6 cellular contexts compared by ENCODE assay signal in the genomic region with DNA sequence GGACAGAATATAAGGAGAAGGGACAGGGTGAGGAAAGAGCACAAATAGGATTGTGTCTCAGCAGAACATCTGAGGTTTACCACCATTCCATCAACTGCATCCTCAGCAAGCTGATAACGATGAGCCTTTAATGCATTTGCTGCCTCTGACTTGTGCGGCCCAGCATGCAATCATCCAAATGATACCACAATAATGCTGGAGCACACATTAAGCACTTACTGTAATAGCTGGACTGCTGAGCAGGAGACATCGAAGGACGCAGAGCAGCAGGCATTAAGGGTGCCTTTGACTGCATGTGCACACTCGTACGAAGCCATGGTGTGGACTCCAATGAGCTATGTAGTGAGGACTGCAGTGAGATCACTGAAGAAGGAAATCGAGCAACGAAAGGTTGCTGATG.
"Had no signal": no experiment of that assay in that cellular context is flagged by ENCODE, and none has a peak within 500 bp of the region (broad histone marks: within the 10 kb centered on the region; RNA-seq: fewer than 3 reads in every experiment).

No MANE protein-coding gene starts in this region.

- H3K4me3 ChIP-seq: GM23338, HAP-1, K562 had no signal

- ATAC-seq: GM23338, HCT116, K562 had no signal

- DNase-seq: H7, IMR-90 had no signal

- H3K27ac Mint-ChIP-seq: GM23338 had no signal

- H3K9me3 Mint-ChIP-seq: GM23338 had no signal

- H3K4me3 Mint-ChIP-seq: GM23338 had no signal

- H3K9me3 ChIP-seq: HAP-1 had no signal

- H2AFZ ChIP-seq: GM23338 had no signal

- H3K36me3 ChIP-seq: HAP-1 had no signal

- H3K4me2 ChIP-seq: GM23338 had no signal
